Comparison of ENCODE assay signal across 36 cellular contexts in genomic region chr22:45912910-45913309, GRCh38.
"Had no signal": no experiment of that assay in that cellular context is flagged by ENCODE, and none has a peak within 500 bp of the region (broad histone marks: within the 10 kb centered on the region; RNA-seq: fewer than 3 reads in every experiment).

No MANE protein-coding gene starts in this region.

- H3K4me1 Mint-ChIP-seq: T-cell had no signal

- H3K4me1 ChIP-seq: adrenal gland, Peyer's patch had no signal

- DNase-seq: activated B cell treated with CpG ODN at 0.5 μM for 24 hours; activated CD4-positive, alpha-beta memory T cell treated with anti-CD3 and anti-CD28 coated beads for 36 hours; activated CD4-positive, alpha-beta T cell treated with anti-CD3 and anti-CD28 coated beads for 4 hours; activated CD4-positive, alpha-beta T cell treated with anti-CD3 and anti-CD28 coated beads, Interleukin-2, amount 50 U/mL, for 1 hour; activated CD4-positive, CD25-positive, alpha-beta regulatory T cell treated with anti-CD3 and anti-CD28 coated beads, Interleukin-2, amount 50 U/mL, for 72 hours; activated CD8-positive, alpha-beta memory T cell treated with anti-CD3 and anti-CD28 coated beads, Interleukin-2, amount 50 U/mL, for 4 hours; activated gamma-delta T cell treated with Interleukin-2 at 50 U/mL for 16 hours; activated naive CD4-positive, alpha-beta T cell treated with anti-CD3 and anti-CD28 coated beads for 36 hours; activated T-cell treated with anti-CD3 and anti-CD28 coated beads for 4 hours; activated T-cell treated with anti-CD3 and anti-CD28 coated beads, Interleukin-2, amount 50 U/mL, for 4 hours; adrenal gland; body of pancreas; caudate nucleus; cerebellar nuclear complex; Kasumi-1; MG63; NCI-H1105 treated with DMSO at 0.1 percent for 48 hours; NCI-H1436; NCI-H1694; NCI-H1930; NCI-H2081 treated with DMSO at 0.1 percent for 48 hours; NCI-H226; NCI-H510A; NCI-H526; NCI-H774; Peyer's patch; RPMI8226; SIG-M5; T-cell; T-helper 2 cell; T-helper 9 cell had no signal

- H3K36me3 Mint-ChIP-seq: activated CD4-positive, alpha-beta memory T cell treated with anti-CD3 and anti-CD28 coated beads for 36 hours; activated naive CD4-positive, alpha-beta T cell treated with anti-CD3 and anti-CD28 coated beads, Interleukin-2, amount 50 U/mL, for 72 hours; T-cell had no signal

- H3K27ac Mint-ChIP-seq: activated B cell treated with CpG ODN at 0.5 μM for 24 hours; activated CD4-positive, alpha-beta memory T cell treated with anti-CD3 and anti-CD28 coated beads for 36 hours; activated naive CD4-positive, alpha-beta T cell treated with anti-CD3 and anti-CD28 coated beads for 36 hours; activated naive CD4-positive, alpha-beta T cell treated with anti-CD3 and anti-CD28 coated beads, Interleukin-2, amount 50 U/mL, for 72 hours; activated T-helper 1 cell treated with anti-CD3 and anti-CD28 coated beads, Interleukin-12 subunit alpha, Interleukin-12 subunit beta, Interleukin-2, Interleukin-4 antibody, amounts not matched to agents 30 ng/mL and 10 ng/mL and 1 ng/mL, durations not matched to agents 14 hours and 24 hours and 36 hours; T-cell had no signal

- H3K27me3 ChIP-seq: adrenal gland, body of pancreas, MG63, Peyer's patch had no signal

- H3K4me3 Mint-ChIP-seq: activated B cell treated with CpG ODN at 0.5 μM for 24 hours; activated CD4-positive, alpha-beta memory T cell treated with anti-CD3 and anti-CD28 coated beads for 36 hours; activated naive CD4-positive, alpha-beta T cell treated with anti-CD3 and anti-CD28 coated beads for 36 hours; activated T-cell treated with anti-CD3 and anti-CD28 coated beads, Interleukin-2, amount 50 U/mL, for 4 hours; activated T-helper 1 cell treated with anti-CD3 and anti-CD28 coated beads, Interleukin-12 subunit alpha, Interleukin-12 subunit beta, Interleukin-2, Interleukin-4 antibody, amounts not matched to agents 30 ng/mL and 10 ng/mL and 1 ng/mL, durations not matched to agents 14 hours and 24 hours and 36 hours; T-cell had no signal

- ATAC-seq: activated naive CD4-positive, alpha-beta T cell treated with anti-CD3 and anti-CD28 coated beads, Interleukin-2, amount 50 U/mL, for 72 hours; activated T-cell treated with anti-CD3 and anti-CD28 coated beads, Interleukin-2, amount 50 U/mL, for 4 hours; body of pancreas; Right ventricle myocardium inferior; SK-N-SH treated with all-trans-retinoic acid at 6 μM for 48 hours; T-cell had no signal

- H3K4me3 ChIP-seq: adrenal gland, body of pancreas, MG63, Peyer's patch had no signal

- H3K36me3 ChIP-seq: adrenal gland, MG63, Peyer's patch had no signal

- H3K27ac ChIP-seq: adrenal gland, Peyer's patch, VCaP had no signal

- H3K9me3 ChIP-seq: adrenal gland, body of pancreas had no signal
